In genomic region chr13:46386996-46387851, GRCh38 we compare ENCODE assay signal across 8 cellular contexts. TPM values are rescaled to one million over a fixed set of nuclear protein-coding genes. Genes with fewer than 3 reads are reported as not detected.
DNase-seq lines count a peak whose midpoint lies in the region; ATAC-seq and TF ChIP-seq lines count a peak whose summit lies in the region.

Gene RUBCNL (minus strand): TSS chr13:46387252. CDS start chr13:46372475, 14,777 bp downstream.

- 2 to 5% (median 4%) methylated on average over 46 to 73 of the region's 73 CpGs for WGBS in stomach, 5 donors

- peak; percentile 6 to 31 for DNase-seq in activated CD4-positive, alpha-beta T cell treated with anti-CD3 and anti-CD28 coated beads for 24 hours (ENCODE audit: low read depth in 2 of 2)
- no peak for DNase-seq in activated CD4-positive, alpha-beta T cell treated with anti-CD3 and anti-CD28 coated beads for 1 hour
- peak; percentile 41 for DNase-seq in HK-2 (ENCODE audit: unreplicated experiment)
- peak; percentile 70 for DNase-seq in WTC11 (ENCODE audit: low spot score)
- peak; percentile 17 for DNase-seq in endothelial cell (ENCODE audit: low spot score)
- no peak for DNase-seq in stomach
- no peak for DNase-seq in KG1 (lab: John Stamatoyannopoulos, UW)

- peak; percentile 76 for ATAC-seq in WTC11

- POLR2A ChIA-PET in WTC11 (lab: Charles Lee), result no interaction called here

- peak within 1 kb of the TSS; percentile 70 to 74 for H3K27ac ChIP-seq in mucosa of rectum (ENCODE audit: low read depth in 2 of 2, low read length in 2 of 2)
- peak within 1 kb of the TSS in 1 of 5 donors; percentile 61 for H3K27ac ChIP-seq in stomach

- peak within 1 kb of the TSS; percentile 68 to 87 for H3K4me3 ChIP-seq in mucosa of rectum (ENCODE audit: low read length in 2 of 2)
- H3K4me3 ChIP-seq in stomach, result peak within 1 kb of the TSS; percentile 37 to 54 (median 46)

- peak within 1 kb of the TSS; percentile 88 for H3K4me3 Mint-ChIP-seq in WTC11
- peak within 1 kb of the TSS; percentile 90 for H3K4me3 Mint-ChIP-seq in endothelial cell (ENCODE audit: unreplicated experiment)

- H3K9ac ChIP-seq in mucosa of rectum (ENCODE audit: low read depth in 1 of 2, low read length in 2 of 2), result peak within 1 kb of the TSS; percentile 74 to 82

- TF ChIP-seq EP300 in stomach (IDR thresholded peaks at IDR 0.05), result no peak

- intact Hi-C loops in stomach (cut with DNase I; ENCODE audit: low total_unique reads), result no loop called here

- CTCF ChIA-PET in WTC11 (lab: Charles Lee), result interaction anchor here (0.6 to 1.0 kb wide), 3 partner anchors 66 to 129 kb away, joined by 3 to 7 read pairs (median 4); no protein-coding TSS in a partner anchor

- no peaks in the 10 kb centered on the region for H3K9me3 Mint-ChIP-seq in WTC11
- H3K9me3 Mint-ChIP-seq in endothelial cell (ENCODE audit: unreplicated experiment), result no peaks in the 10 kb centered on the region

- H3K4me1 Mint-ChIP-seq in WTC11 (peaks cover 28% of the 10 kb centered on the region), endothelial cell (ENCODE audit: unreplicated experiment) (peaks cover 15% of the 10 kb centered on the region)

- H3K27me3 ChIP-seq in mucosa of rectum (ENCODE audit: control insufficient read depth in 2 of 2, insufficient read depth in 2 of 2, low read length in 2 of 2), result no peaks in the 10 kb centered on the region
- H3K27me3 ChIP-seq in stomach, result peaks cover 6 to 40% (median 25%) of the 10 kb centered on the region in 3 donors

- H3K27ac Mint-ChIP-seq in WTC11 (no peak within 1 kb of the TSS; the same call in 1 of the 2 replicates), endothelial cell (ENCODE audit: unreplicated experiment) (no peak within 1 kb of the TSS)

- TF ChIP-seq CTCF in WTC11 (IDR thresholded peaks at IDR 0.05), result no peak
- TF ChIP-seq CTCF in endothelial cell (IDR thresholded peaks at IDR 0.05; ENCODE audit: unreplicated experiment), result no peak
- TF ChIP-seq CTCF in stomach (IDR thresholded peaks at IDR 0.05), result no peak

- H3K36me3 Mint-ChIP-seq in WTC11 (no peaks in the 10 kb centered on the region), endothelial cell (ENCODE audit: low read depth, unreplicated experiment) (no peaks in the 10 kb centered on the region)

- TF ChIP-seq POLR2A in stomach (IDR thresholded peaks at IDR 0.05), result no peak

- H3K27me3 Mint-ChIP-seq in WTC11 (ENCODE audit: low read depth) (peaks cover 61% of the 10 kb centered on the region), endothelial cell (ENCODE audit: unreplicated experiment) (peaks cover 14% of the 10 kb centered on the region)

- H3K4me1 ChIP-seq in mucosa of rectum (ENCODE audit: control insufficient read depth in 2 of 2, insufficient read depth in 2 of 2, low read length in 2 of 2) (peaks cover 18 to 32% of the 10 kb centered on the region in 2 donors), stomach (peaks cover 0 to 33% (median 12%) of the 10 kb centered on the region in 4 donors)

- no peaks in the 10 kb centered on the region for H3K36me3 ChIP-seq in mucosa of rectum (ENCODE audit: control insufficient read depth in 2 of 2, insufficient read depth in 2 of 2, low read length in 2 of 2)
- no peaks in the 10 kb centered on the region for H3K36me3 ChIP-seq in stomach

- H3K9me3 ChIP-seq in mucosa of rectum (ENCODE audit: control insufficient read depth in 2 of 2, low read length in 2 of 2), result no peaks in the 10 kb centered on the region
- no peaks in the 10 kb centered on the region for H3K9me3 ChIP-seq in stomach

TF ChIP-seq in WTC11, 78 proteins besides CTCF, POLR2A, EP300 and RAD21 (continues in another document):
- TF ChIP-seq ZNF219 (CRISPR knock-in tag; IDR thresholded peaks at IDR 0.05; ENCODE audit: borderline replicate concordance), result 0 out of 2 replicates have a peak, but pooled peaks have one; percentile 46
- TF ChIP-seq EMX1 (CRISPR knock-in tag; IDR thresholded peaks at IDR 0.05), result no peak
- no peak for TF ChIP-seq NFE2L1 (CRISPR knock-in tag; IDR thresholded peaks at IDR 0.05)
- no peak for TF ChIP-seq NR1H2 (CRISPR knock-in tag; IDR thresholded peaks at IDR 0.05)
- TF ChIP-seq E2F5 (CRISPR knock-in tag; IDR thresholded peaks at IDR 0.05), result 0 out of 2 replicates have a peak, but pooled peaks have one; percentile 43
- TF ChIP-seq ARID4B (CRISPR knock-in tag; IDR thresholded peaks at IDR 0.05; ENCODE audit: borderline replicate concordance), result peak; percentile 47; the same call in 1 of the 2 replicates
- no peak for TF ChIP-seq ETV6 (CRISPR knock-in tag; IDR thresholded peaks at IDR 0.05)
- peak; percentile 69 for TF ChIP-seq MAX (CRISPR knock-in tag; IDR thresholded peaks at IDR 0.05)
- no peak for TF ChIP-seq ESRRA (CRISPR knock-in tag; IDR thresholded peaks at IDR 0.05; ENCODE audit: borderline replicate concordance)
- TF ChIP-seq MXD4 (CRISPR knock-in tag; IDR thresholded peaks at IDR 0.05; ENCODE audit: borderline replicate concordance), result no peak
- no peak for TF ChIP-seq CBFB (CRISPR knock-in tag; IDR thresholded peaks at IDR 0.05; ENCODE audit: low read depth)
- 0 out of 2 replicates have a peak, but pooled peaks have one; percentile 20 for TF ChIP-seq ZBTB43 (CRISPR knock-in tag; IDR thresholded peaks at IDR 0.05)
- TF ChIP-seq HMGXB4 (CRISPR knock-in tag; IDR thresholded peaks at IDR 0.05), result peak; percentile 59; the same call in 1 of the 2 replicates

RNA-seq across cellular contexts. Expression of gene RUBCNL, which starts in this region (rescaled TPM):
- total RNA-seq in WTC11 (2021), result 1.9 to 2.1 TPM (median 1.9 TPM) in 3 replicates
- total RNA-seq in endothelial cell (ENCODE audit: unreplicated experiment), result 0.31 TPM
- total RNA-seq in stomach, result 1 to 10 TPM in 3 of 5 donors, not detected in 2; 4.6 to 7.7 (median 5.0) TPM
- polyA plus RNA-seq in stomach, result under 1 TPM; 0.46 to 0.70 (median 0.56) TPM

Comparison
In these comparisons a context has a peak if more than half of its experiments do, and no peak if none do; other contexts are left out.
1. DNase-seq: peak in activated CD4-positive, alpha-beta T cell treated with anti-CD3 and anti-CD28 coated beads for 24 hours (2 of 2), HK-2 (single experiment) and WTC11 (single experiment); none in activated CD4-positive, alpha-beta T cell treated with anti-CD3 and anti-CD28 coated beads for 1 hour (single experiment), stomach (single experiment) and KG1 (single experiment).
2. Peak in DNase-seq in endothelial cell; RNA of the gene not detected or under 1 TPM.